2 cellular contexts compared by ENCODE assay signal in genomic region chr5:140205952-140206351, GRCh38.
TF ChIP-seq lines count a peak whose summit lies in the region.

No MANE protein-coding gene starts in this region.

TF ChIP-seq in HEK293, 187 proteins besides CTCF, POLR2A, EP300 and RAD21:
- TF ChIP-seq ZFP3 (tag by site-specific recombination; IDR thresholded peaks at IDR 0.05; ENCODE audit: low read depth) (no peak), PRDM1 (tag by site-specific recombination; IDR thresholded peaks at IDR 0.05) (peak; percentile 94), ZFP37 (tag by site-specific recombination; IDR thresholded peaks at IDR 0.05) (no peak)

TF ChIP-seq in H1, 55 proteins besides CTCF, POLR2A, EP300 and RAD21:
- TF ChIP-seq CHD2 (IDR thresholded peaks at IDR 0.05; ENCODE audit: low read length) (peak; percentile 29; the same call in 1 of the 2 replicates), JUND (IDR thresholded peaks at IDR 0.05; ENCODE audit: low read length) (no peak), SP2 (IDR thresholded peaks at IDR 0.05; ENCODE audit: low read length) (no peak), BCL11A (IDR thresholded peaks at IDR 0.05; ENCODE audit: low read depth in 2 of 2, low read length in 2 of 2) (no peak), ASH2L (IDR thresholded peaks at IDR 0.05; ENCODE audit: low read length) (peak; percentile 61), RBBP5 (IDR thresholded peaks at IDR 0.05; ENCODE audit: borderline replicate concordance, low read depth, low read length) (peak; percentile 43; the same call in 1 of the 2 replicates), KDM1A (IDR thresholded peaks at IDR 0.05; ENCODE audit: borderline replicate concordance, low read length) (peak; percentile 87; the same call in 1 of the 2 replicates), BACH1 (IDR thresholded peaks at IDR 0.05; ENCODE audit: low read length) (no peak), TBP (IDR thresholded peaks at IDR 0.05; ENCODE audit: low read depth, low read length) (no peak), BRCA1 (IDR thresholded peaks at IDR 0.05; ENCODE audit: low read depth, low read length) (no peak)
